In genomic region chr12:85516667-85517325, GRCh38 we compare ENCODE assay signal across 20 cellular contexts.
DNase-seq lines count a peak whose midpoint lies in the region; ATAC-seq and TF ChIP-seq lines count a peak whose summit lies in the region.
"Had no signal": no experiment of that assay in that cellular context is flagged by ENCODE, and none has a peak within 500 bp of the region (broad histone marks: within the 10 kb centered on the region; RNA-seq: fewer than 3 reads in every experiment).

No MANE protein-coding gene starts in this region.

- H3K27ac Mint-ChIP-seq in WTC11, result peak overlapping the region; percentile 69; the same call in 1 of the 2 replicates
- no peak overlapping the region for H3K27ac Mint-ChIP-seq in stimulated activated naive B cell treated with anti-CD40 and anti-IgM and Interleukin-4, amounts not matched to agents 10 μg/mL and 1 μg/mL and 100 μg/mL, for 72 hours
- H3K27ac Mint-ChIP-seq: CD8-positive, alpha-beta T cell had no signal

- H3K4me1 Mint-ChIP-seq in WTC11, result peaks cover 28% of the 10 kb centered on the region
- no peaks in the 10 kb centered on the region for H3K4me1 Mint-ChIP-seq in stimulated activated naive B cell treated with anti-CD40 and anti-IgM and Interleukin-4, amounts not matched to agents 10 μg/mL and 1 μg/mL and 100 μg/mL, for 72 hours

- DNase-seq in DMS 273 (lab: John Stamatoyannopoulos, UW; ENCODE audit: unreplicated experiment), result peak; percentile 23
- DNase-seq in DMS 273 treated with DMSO at 0.1 percent for 48 hours (lab: John Stamatoyannopoulos, UW), result no peak
- DNase-seq in NCI-H146 (lab: John Stamatoyannopoulos, UW), result peak; percentile 75
- no peak for DNase-seq in WTC11 (ENCODE audit: low spot score)
- DNase-seq in foreskin keratinocyte, result peak; percentile 21 to 65
- DNase-seq in islet precursor cell, result no peak
- no peak for DNase-seq in stimulated activated naive B cell treated with anti-CD40 and anti-IgM and Interleukin-4, amounts not matched to agents 10 μg/mL and 1 μg/mL and 100 μg/mL, for 72 hours
- no peak for DNase-seq in NCI-H446 treated with DMSO at 0.1 percent for 48 hours (lab: John Stamatoyannopoulos, UW)
- DNase-seq: ACHN; CD8-positive, alpha-beta T cell; EL; H7; KBM-7; NCI-H1092 treated with DMSO at 0.1 percent for 48 hours; NCI-H1694; NCI-H82; SHP77 treated with DMSO at 0.1 percent for 48 hours had no signal

- H3K27ac ChIP-seq in foreskin keratinocyte, result no peak overlapping the region
- H3K27ac ChIP-seq: 22Rv1; BLaER1 treated with 17β-estradiol and CSF1 and Interleukin-3, amounts not matched to agents 10 nM and 100 nM; SK-N-MC had no signal

- ATAC-seq in WTC11, result peak; percentile 31
- peak; percentile 97 for ATAC-seq in foreskin keratinocyte
- ATAC-seq in stimulated activated naive B cell treated with anti-CD40 and anti-IgM and Interleukin-4, amounts not matched to agents 10 μg/mL and 1 μg/mL and 100 μg/mL, for 72 hours (replicated peaks), result no peak
- ATAC-seq: CD8-positive, alpha-beta T cell had no signal

- H3K36me3 Mint-ChIP-seq in WTC11, result no peaks in the 10 kb centered on the region
- H3K36me3 Mint-ChIP-seq in stimulated activated naive B cell treated with anti-CD40 and anti-IgM and Interleukin-4, amounts not matched to agents 10 μg/mL and 1 μg/mL and 100 μg/mL, for 72 hours, result no peaks in the 10 kb centered on the region
- H3K36me3 Mint-ChIP-seq: CD8-positive, alpha-beta T cell had no signal

- no peaks in the 10 kb centered on the region for H3K27me3 Mint-ChIP-seq in WTC11 (ENCODE audit: low read depth)
- H3K27me3 Mint-ChIP-seq in stimulated activated naive B cell treated with anti-CD40 and anti-IgM and Interleukin-4, amounts not matched to agents 10 μg/mL and 1 μg/mL and 100 μg/mL, for 72 hours, result no peaks in the 10 kb centered on the region

- peaks cover 4% of the 10 kb centered on the region for H3K9me3 Mint-ChIP-seq in WTC11
- no peaks in the 10 kb centered on the region for H3K9me3 Mint-ChIP-seq in stimulated activated naive B cell treated with anti-CD40 and anti-IgM and Interleukin-4, amounts not matched to agents 10 μg/mL and 1 μg/mL and 100 μg/mL, for 72 hours
- H3K9me3 Mint-ChIP-seq: CD8-positive, alpha-beta T cell had no signal

- H3K4me3 Mint-ChIP-seq in WTC11, result no peak overlapping the region
- no peak overlapping the region for H3K4me3 Mint-ChIP-seq in stimulated activated naive B cell treated with anti-CD40 and anti-IgM and Interleukin-4, amounts not matched to agents 10 μg/mL and 1 μg/mL and 100 μg/mL, for 72 hours
- H3K4me3 Mint-ChIP-seq: CD8-positive, alpha-beta T cell had no signal

- H3K27me3 ChIP-seq in foreskin keratinocyte, result no peaks in the 10 kb centered on the region
- H3K27me3 ChIP-seq: BLaER1 treated with 17β-estradiol and CSF1 and Interleukin-3, amounts not matched to agents 10 nM and 100 nM had no signal

- TF ChIP-seq CTCF in WTC11 (IDR thresholded peaks at IDR 0.05) (no peak), foreskin keratinocyte (conservative IDR thresholded peaks at IDR 0.05) (no peak)

- CTCF ChIA-PET in WTC11 (lab: Charles Lee), result no interaction called here

- POLR2A ChIA-PET in WTC11 (lab: Charles Lee), result no interaction called here

- peaks cover 10% of the 10 kb centered on the region for H3K4me1 ChIP-seq in foreskin keratinocyte
- H3K4me1 ChIP-seq: BLaER1 treated with 17β-estradiol and CSF1 and Interleukin-3, amounts not matched to agents 10 nM and 100 nM had no signal

TF ChIP-seq in WTC11, 78 proteins besides CTCF, POLR2A, EP300 and RAD21:
- TF ChIP-seq ATF6 (CRISPR knock-in tag; IDR thresholded peaks at IDR 0.05), result no peak
- TF ChIP-seq FOXJ3 (CRISPR knock-in tag; IDR thresholded peaks at IDR 0.05; ENCODE audit: borderline replicate concordance), result no peak
- no peak for TF ChIP-seq CREB1 (CRISPR knock-in tag; IDR thresholded peaks at IDR 0.05)
- TF ChIP-seq CREM (CRISPR knock-in tag; IDR thresholded peaks at IDR 0.05), result no peak
- no peak for TF ChIP-seq ATF2 (CRISPR knock-in tag; IDR thresholded peaks at IDR 0.05; ENCODE audit: borderline replicate concordance, low read depth)
- TF ChIP-seq ZMAT4 (CRISPR knock-in tag; IDR thresholded peaks at IDR 0.05), result no peak
- no peak for TF ChIP-seq CDX4 (CRISPR knock-in tag; IDR thresholded peaks at IDR 0.05; ENCODE audit: borderline replicate concordance)
- TF ChIP-seq TEAD4 (CRISPR knock-in tag; IDR thresholded peaks at IDR 0.05), result no peak
- TF ChIP-seq FOXP1 (CRISPR knock-in tag; IDR thresholded peaks at IDR 0.05; ENCODE audit: borderline replicate concordance), result no peak
- TF ChIP-seq SMAD3 (CRISPR knock-in tag; IDR thresholded peaks at IDR 0.05; ENCODE audit: borderline replicate concordance), result no peak
- TF ChIP-seq ZNF416 (CRISPR knock-in tag; IDR thresholded peaks at IDR 0.05), result no peak
- TF ChIP-seq PREB (CRISPR knock-in tag; IDR thresholded peaks at IDR 0.05; ENCODE audit: borderline replicate concordance), result no peak
- no peak for TF ChIP-seq ZNF219 (CRISPR knock-in tag; IDR thresholded peaks at IDR 0.05; ENCODE audit: borderline replicate concordance)
- no peak for TF ChIP-seq ATF1 (CRISPR knock-in tag; IDR thresholded peaks at IDR 0.05)

Comparison
In these comparisons a context has a peak if more than half of its experiments do, and no peak if none do; other contexts are left out.
1. DNase-seq: peak in DMS 273 (single experiment), NCI-H146 (single experiment) and foreskin keratinocyte (2 of 2); none in DMS 273 treated with DMSO at 0.1 percent for 48 hours (single experiment), WTC11 (single experiment), islet precursor cell (single experiment), stimulated activated naive B cell treated with anti-CD40 and anti-IgM and Interleukin-4, amounts not matched to agents 10 μg/mL and 1 μg/mL and 100 μg/mL, for 72 hours (single experiment) and NCI-H446 treated with DMSO at 0.1 percent for 48 hours (single experiment).
2. ATAC-seq: peak in WTC11 (single experiment) and foreskin keratinocyte (single experiment); none in stimulated activated naive B cell treated with anti-CD40 and anti-IgM and Interleukin-4, amounts not matched to agents 10 μg/mL and 1 μg/mL and 100 μg/mL, for 72 hours (0 of 2).